In genomic region chr17:28371245-28372202, GRCh38 we compare ENCODE assay signal across 1 cellular context.
TF ChIP-seq lines count a peak whose summit lies in the region.

Gene SARM1, plus strand, starts transcription at chr17:28371694. Its CDS starts 339 bp downstream, at chr17:28372033.

TF ChIP-seq in HepG2, 621 proteins besides CTCF, POLR2A, EP300 and RAD21 (continued from another document and continues in another):
- peak; percentile 52 for TF ChIP-seq PATZ1 (CRISPR knock-in tag; IDR thresholded peaks at IDR 0.05)
- TF ChIP-seq GATAD2A (CRISPR knock-in tag; IDR thresholded peaks at IDR 0.05) = no peak
- TF ChIP-seq DBP (CRISPR knock-in tag; IDR thresholded peaks at IDR 0.05; ENCODE audit: not compliant biosample characterization) = no peak
- TF ChIP-seq ZNF646 (CRISPR knock-in tag; IDR thresholded peaks at IDR 0.05) = no peak
- no peak for TF ChIP-seq RFXANK (CRISPR knock-in tag; IDR thresholded peaks at IDR 0.05)
- TF ChIP-seq MED8 (CRISPR knock-in tag; IDR thresholded peaks at IDR 0.05; ENCODE audit: insufficient replicate concordance) = no peak
- TF ChIP-seq MIXL1 (CRISPR knock-in tag; IDR thresholded peaks at IDR 0.05) = no peak
- TF ChIP-seq ZSCAN21 (CRISPR knock-in tag; IDR thresholded peaks at IDR 0.05; ENCODE audit: borderline replicate concordance) = no peak
- no peak for TF ChIP-seq ATF3 (CRISPR knock-in tag; IDR thresholded peaks at IDR 0.05)
- 0 out of 2 replicates have a peak, but pooled peaks have one; percentile 25 for TF ChIP-seq ZNF556 (CRISPR knock-in tag; IDR thresholded peaks at IDR 0.05; ENCODE audit: borderline replicate concordance)
- TF ChIP-seq ISL2 (CRISPR knock-in tag; IDR thresholded peaks at IDR 0.05) = 0 out of 2 replicates have a peak, but pooled peaks have one; percentile 13
- TF ChIP-seq ZNF609 (CRISPR knock-in tag; IDR thresholded peaks at IDR 0.05; ENCODE audit: borderline replicate concordance) = no peak
- TF ChIP-seq ZNF766 (CRISPR knock-in tag; IDR thresholded peaks at IDR 0.05; ENCODE audit: borderline replicate concordance) = no peak
- TF ChIP-seq TSC22D2 (CRISPR knock-in tag; IDR thresholded peaks at IDR 0.05; ENCODE audit: borderline replicate concordance) = no peak
- TF ChIP-seq AHR (CRISPR knock-in tag; IDR thresholded peaks at IDR 0.05) = no peak
- no peak for TF ChIP-seq CCAR2 (optimal IDR thresholded peaks at IDR 0.05; ENCODE audit: low read depth, low read length)
- no peak for TF ChIP-seq ZNF580 (CRISPR knock-in tag; IDR thresholded peaks at IDR 0.05; ENCODE audit: borderline replicate concordance, low read depth)
- TF ChIP-seq CSRNP1 (CRISPR knock-in tag; IDR thresholded peaks at IDR 0.05) = no peak
- TF ChIP-seq SMARCE1 (IDR thresholded peaks at IDR 0.05; ENCODE audit: borderline replicate concordance) = no peak
- no peak for TF ChIP-seq KLF13 (CRISPR knock-in tag; IDR thresholded peaks at IDR 0.05)
- TF ChIP-seq CSRNP2 (CRISPR knock-in tag; conservative IDR thresholded peaks at IDR 0.05; ENCODE audit: low read depth) = no peak
- no peak for TF ChIP-seq SNAPC4 (CRISPR knock-in tag; IDR thresholded peaks at IDR 0.05)
- no peak for TF ChIP-seq YEATS2 (CRISPR knock-in tag; IDR thresholded peaks at IDR 0.05; ENCODE audit: borderline replicate concordance)
- TF ChIP-seq ZNF558 (CRISPR knock-in tag; IDR thresholded peaks at IDR 0.05; ENCODE audit: borderline replicate concordance) = no peak
- TF ChIP-seq NR2F1 (CRISPR knock-in tag; IDR thresholded peaks at IDR 0.05) = no peak
